Comparison of ENCODE assay signal across 11 cellular contexts in genomic region chr2:165895974-165896373, GRCh38. TPM values are rescaled to one million over a fixed set of nuclear protein-coding genes. Genes with fewer than 3 reads are reported as not detected.
DNase-seq lines count a peak whose midpoint lies in the region; ATAC-seq and TF ChIP-seq lines count a peak whose summit lies in the region.
"Had no signal": no experiment of that assay in that cellular context is flagged by ENCODE, and none has a peak within 500 bp of the region (broad histone marks: within the 10 kb centered on the region; RNA-seq: fewer than 3 reads in every experiment).

No MANE protein-coding gene starts in this region.

- H3K36me3 ChIP-seq in H7 (replicated peaks; ENCODE audit: control insufficient read depth, insufficient read depth, low read length): peaks cover 4% of the 10 kb centered on the region

- H3K4me3 Mint-ChIP-seq in endothelial cell (ENCODE audit: unreplicated experiment): no peak overlapping the region

- DNase-seq in endothelial cell (ENCODE audit: low spot score): no peak
- DNase-seq in RWPE1 (ENCODE audit: low spot score): no peak
- DNase-seq in H7: no peak
- DNase-seq in NCI-H2227 (lab: John Stamatoyannopoulos, UW; ENCODE audit: unreplicated experiment): no peak
- DNase-seq in lower leg skin (ENCODE audit: low spot score in 2 of 2): no peak
- DNase-seq: NCI-H1436 treated with DMSO at 0.1 percent for 48 hours; spleen; stimulated activated CD8-positive, alpha-beta memory T cell treated with anti-CD3 and anti-CD28 coated beads, Interleukin-4, amount 100 ng/mL, for 48 hours had no signal

- no peaks in the 10 kb centered on the region for H3K9me3 Mint-ChIP-seq in endothelial cell (ENCODE audit: unreplicated experiment)

- peak; percentile 93 for ATAC-seq in GM18867 (IDR thresholded peaks at IDR 0.05; ENCODE audit: unreplicated experiment)
- ATAC-seq in GM21447 (IDR thresholded peaks at IDR 0.05; ENCODE audit: unreplicated experiment): peak; percentile 95
- peak; percentile 74 for ATAC-seq in HG03064 (IDR thresholded peaks at IDR 0.05; ENCODE audit: low read depth, unreplicated experiment)

- no peaks in the 10 kb centered on the region for H3K27me3 ChIP-seq in H7 (ENCODE audit: control insufficient read depth, insufficient read depth, low read length)
- H3K27me3 ChIP-seq: spleen had no signal

- intact Hi-C loops in lower leg skin (cut with DNase I; ENCODE audit: low total_unique reads): no loop called here

- H3K27ac Mint-ChIP-seq in endothelial cell (ENCODE audit: unreplicated experiment): peak overlapping the region; percentile 44

- peaks cover 11% of the 10 kb centered on the region for H3K4me1 Mint-ChIP-seq in endothelial cell (ENCODE audit: unreplicated experiment)

- 97 to 100% methylated on average over 1 of the region's 1 CpG for WGBS in lower leg skin, 2 donors

- no peak overlapping the region for H3K27ac ChIP-seq in RWPE1
- H3K27ac ChIP-seq: spleen had no signal

- no peak overlapping the region for H3K4me3 ChIP-seq in H7 (ENCODE audit: insufficient read depth, low read depth, low read length)
- no peak overlapping the region for H3K4me3 ChIP-seq in lower leg skin (ENCODE audit: low read depth, poor library complexity, severe bottlenecking)
- H3K4me3 ChIP-seq: spleen had no signal

- CTCF ChIA-PET in RWPE1 (lab: Yijun Ruan, JAX): no interaction called here

- POLR2A ChIA-PET in RWPE1 (lab: Yijun Ruan, JAX; ENCODE audit: low non-redundant PET): no interaction called here

- no peak for TF ChIP-seq POLR2A in lower leg skin (IDR thresholded peaks at IDR 0.05)

- H3K36me3 Mint-ChIP-seq in endothelial cell (ENCODE audit: low read depth, unreplicated experiment): peaks cover 41% of the 10 kb centered on the region

- no peak for TF ChIP-seq CTCF in endothelial cell (IDR thresholded peaks at IDR 0.05; ENCODE audit: unreplicated experiment)
- TF ChIP-seq CTCF in RWPE1 (conservative IDR thresholded peaks at IDR 0.05; ENCODE audit: low read depth): no peak
- no peak for TF ChIP-seq CTCF in lower leg skin (IDR thresholded peaks at IDR 0.05)

- H3K27me3 Mint-ChIP-seq in endothelial cell (ENCODE audit: unreplicated experiment): peaks cover 2% of the 10 kb centered on the region

RNA-seq across cellular contexts. Expression of gene TTC21B, which starts 57.6 kb away (rescaled TPM):
- total RNA-seq in endothelial cell (ENCODE audit: unreplicated experiment): 101 TPM
- 22.1 and 22.5 TPM in 2 replicates for total RNA-seq in H7 (2014; rRNA removed; shearing (Covaris generic))
- total RNA-seq in lower leg skin: 10 to 100 TPM; 18.5 to 30.2 (median 29.5) TPM
